In the genomic region with DNA sequence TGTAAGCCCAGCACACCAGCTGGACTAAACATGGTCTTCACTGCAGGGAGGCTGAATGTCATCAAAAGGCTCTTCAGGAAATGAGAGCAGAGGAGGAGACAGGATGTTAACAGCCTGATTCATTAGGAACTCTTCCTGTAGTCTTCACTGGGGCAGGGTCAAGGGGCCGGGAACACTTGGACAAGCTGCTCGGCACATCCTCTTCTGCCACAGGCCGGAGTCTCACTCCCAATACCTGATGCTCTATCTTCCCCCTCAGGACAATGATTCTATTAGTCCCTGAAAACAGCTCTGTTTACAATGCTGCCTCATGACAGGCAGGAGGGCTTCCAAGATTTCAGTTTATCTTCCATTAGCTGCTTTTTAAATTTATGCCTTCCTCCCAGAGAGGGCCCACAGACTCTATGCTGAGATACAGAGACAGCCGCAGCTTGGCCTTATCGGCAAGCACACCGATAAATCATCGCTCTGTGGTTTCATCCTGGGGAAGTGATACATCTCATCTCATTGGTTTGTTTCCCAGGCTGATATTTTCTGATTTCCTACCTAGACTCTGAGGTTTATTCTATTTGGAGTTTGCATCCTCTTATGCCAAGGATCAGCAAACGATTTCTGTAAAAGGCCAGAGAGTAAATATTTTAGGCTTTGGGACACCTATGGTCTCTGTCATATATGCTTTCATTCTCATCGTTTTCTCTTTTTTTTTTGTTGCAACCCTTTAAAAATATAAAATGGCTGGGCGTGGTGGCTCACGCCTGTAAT, we compare ENCODE assay signal across 1 cellular context.
A peak's percentile ranks its signal among the peaks of the same experiment; 100 is the strongest.
TF ChIP-seq lines count a peak whose summit lies in the region.

No MANE protein-coding gene starts in this region.

TF ChIP-seq in K562, 482 proteins besides CTCF, POLR2A, EP300 and RAD21 (continued from another document):
- TF ChIP-seq, protein P1, sequence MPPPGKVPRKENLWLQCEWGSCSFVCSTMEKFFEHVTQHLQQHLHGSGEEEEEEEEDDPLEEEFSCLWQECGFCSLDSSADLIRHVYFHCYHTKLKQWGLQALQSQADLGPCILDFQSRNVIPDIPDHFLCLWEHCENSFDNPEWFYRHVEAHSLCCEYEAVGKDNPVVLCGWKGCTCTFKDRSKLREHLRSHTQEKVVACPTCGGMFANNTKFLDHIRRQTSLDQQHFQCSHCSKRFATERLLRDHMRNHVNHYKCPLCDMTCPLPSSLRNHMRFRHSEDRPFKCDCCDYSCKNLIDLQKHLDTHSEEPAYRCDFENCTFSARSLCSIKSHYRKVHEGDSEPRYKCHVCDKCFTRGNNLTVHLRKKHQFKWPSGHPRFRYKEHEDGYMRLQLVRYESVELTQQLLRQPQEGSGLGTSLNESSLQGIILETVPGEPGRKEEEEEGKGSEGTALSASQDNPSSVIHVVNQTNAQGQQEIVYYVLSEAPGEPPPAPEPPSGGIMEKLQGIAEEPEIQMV (tag; conservative IDR thresholded peaks at IDR 0.05; ENCODE audit: low read depth) = no peak
- TF ChIP-seq TCF3 (CRISPR knock-in tag; IDR thresholded peaks at IDR 0.05) (peak; percentile 55), HCFC1 (IDR thresholded peaks at IDR 0.05; ENCODE audit: low read depth, low read length) (no peak), ETV1 (tag; conservative IDR thresholded peaks at IDR 0.05; ENCODE audit: low read depth) (peak; percentile 21; the same call in 1 of the 2 replicates), ARID1B (IDR thresholded peaks at IDR 0.05) (peak; percentile 76), NFIX (CRISPR knock-in tag; IDR thresholded peaks at IDR 0.05; ENCODE audit: low read depth) (no peak), CXXC5 (CRISPR knock-in tag; IDR thresholded peaks at IDR 0.05) (peak; percentile 24; the same call in 1 of the 2 replicates), MTA2 (IDR thresholded peaks at IDR 0.05; ENCODE audit: low read depth) (peak; percentile 35; the same call in 1 of the 2 replicates), MEIS2 (IDR thresholded peaks at IDR 0.05; ENCODE audit: partially characterized antibody) (peak; percentile 97), POLR2AphosphoS5 (IDR thresholded peaks at IDR 0.05; ENCODE audit: control insufficient read depth, insufficient read depth, low read depth, low read length) (peak; percentile 44; the same call in 1 of the 2 replicates), NFE2 (IDR thresholded peaks at IDR 0.05; ENCODE audit: low read depth) (no peak), FOSL1 (tag; conservative IDR thresholded peaks at IDR 0.05) (peak; percentile 62), HMG20A (CRISPR knock-in tag; conservative IDR thresholded peaks at IDR 0.05) (no peak), FOXJ2 (tag; IDR thresholded peaks at IDR 0.05) (0 out of 2 replicates have a peak, but pooled peaks have one; percentile 44), XRCC4 (IDR thresholded peaks at IDR 0.05; ENCODE audit: extremely low read depth, insufficient read depth, insufficient read length) (no peak), DDX20 (tag; IDR thresholded peaks at IDR 0.05; ENCODE audit: low read depth) (no peak), RCOR1 (IDR thresholded peaks at IDR 0.05; ENCODE audit: borderline replicate concordance in 1 of 2, low read depth in 2 of 2, low read length in 2 of 2) (peak; percentile 35 to 91; a peak in 3 of 4 replicates), CBFA2T2 (conservative IDR thresholded peaks at IDR 0.05) (peak; percentile 87), SIN3A (IDR thresholded peaks at IDR 0.05; ENCODE audit: borderline replicate concordance in 2 of 2, control insufficient read depth in 1 of 2, low read depth in 2 of 2, low read length in 2 of 2) (no peak), TEAD1 (CRISPR knock-in tag; IDR thresholded peaks at IDR 0.05) (peak in 1 of 2 experiments; percentile 73; a peak in 1 of 4 replicates), SMARCA4 (IDR thresholded peaks at IDR 0.05) (0 out of 2 replicates have a peak, but pooled peaks have one; percentile 43), PML (IDR thresholded peaks at IDR 0.05; ENCODE audit: low read length) (peak; percentile 35; the same call in 1 of the 2 replicates), ZNF175 (CRISPR knock-in tag; IDR thresholded peaks at IDR 0.05; ENCODE audit: low read depth) (peak; percentile 30; the same call in 1 of the 2 replicates), HDAC1 (IDR thresholded peaks at IDR 0.05) (peak in 1 of 2 experiments; percentile 67; a peak in 2 of 4 replicates), XRCC5 (IDR thresholded peaks at IDR 0.05; ENCODE audit: low read depth, low read length) (no peak), CBFA2T3 (IDR thresholded peaks at IDR 0.05) (peak; percentile 91), HEY1 (CRISPR knock-in tag; IDR thresholded peaks at IDR 0.05; ENCODE audit: borderline replicate concordance) (peak; percentile 73; the same call in 1 of the 2 replicates), SMAD4 (CRISPR knock-in tag; conservative IDR thresholded peaks at IDR 0.05) (peak; percentile 54; the same call in 1 of the 2 replicates)
- TF ChIP-seq, protein P2, sequence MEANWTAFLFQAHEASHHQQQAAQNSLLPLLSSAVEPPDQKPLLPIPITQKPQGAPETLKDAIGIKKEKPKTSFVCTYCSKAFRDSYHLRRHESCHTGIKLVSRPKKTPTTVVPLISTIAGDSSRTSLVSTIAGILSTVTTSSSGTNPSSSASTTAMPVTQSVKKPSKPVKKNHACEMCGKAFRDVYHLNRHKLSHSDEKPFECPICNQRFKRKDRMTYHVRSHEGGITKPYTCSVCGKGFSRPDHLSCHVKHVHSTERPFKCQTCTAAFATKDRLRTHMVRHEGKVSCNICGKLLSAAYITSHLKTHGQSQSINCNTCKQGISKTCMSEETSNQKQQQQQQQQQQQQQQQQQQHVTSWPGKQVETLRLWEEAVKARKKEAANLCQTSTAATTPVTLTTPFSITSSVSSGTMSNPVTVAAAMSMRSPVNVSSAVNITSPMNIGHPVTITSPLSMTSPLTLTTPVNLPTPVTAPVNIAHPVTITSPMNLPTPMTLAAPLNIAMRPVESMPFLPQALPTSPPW (CRISPR knock-in tag; IDR thresholded peaks at IDR 0.05) = 0 out of 2 replicates have a peak, but pooled peaks have one; percentile 29
- TF ChIP-seq, protein P3, sequence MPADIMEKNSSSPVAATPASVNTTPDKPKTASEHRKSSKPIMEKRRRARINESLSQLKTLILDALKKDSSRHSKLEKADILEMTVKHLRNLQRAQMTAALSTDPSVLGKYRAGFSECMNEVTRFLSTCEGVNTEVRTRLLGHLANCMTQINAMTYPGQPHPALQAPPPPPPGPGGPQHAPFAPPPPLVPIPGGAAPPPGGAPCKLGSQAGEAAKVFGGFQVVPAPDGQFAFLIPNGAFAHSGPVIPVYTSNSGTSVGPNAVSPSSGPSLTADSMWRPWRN (IDR thresholded peaks at IDR 0.05; ENCODE audit: low read depth) = peak; percentile 63; the same call in 1 of the 2 replicates
- TF ChIP-seq, protein P4, sequence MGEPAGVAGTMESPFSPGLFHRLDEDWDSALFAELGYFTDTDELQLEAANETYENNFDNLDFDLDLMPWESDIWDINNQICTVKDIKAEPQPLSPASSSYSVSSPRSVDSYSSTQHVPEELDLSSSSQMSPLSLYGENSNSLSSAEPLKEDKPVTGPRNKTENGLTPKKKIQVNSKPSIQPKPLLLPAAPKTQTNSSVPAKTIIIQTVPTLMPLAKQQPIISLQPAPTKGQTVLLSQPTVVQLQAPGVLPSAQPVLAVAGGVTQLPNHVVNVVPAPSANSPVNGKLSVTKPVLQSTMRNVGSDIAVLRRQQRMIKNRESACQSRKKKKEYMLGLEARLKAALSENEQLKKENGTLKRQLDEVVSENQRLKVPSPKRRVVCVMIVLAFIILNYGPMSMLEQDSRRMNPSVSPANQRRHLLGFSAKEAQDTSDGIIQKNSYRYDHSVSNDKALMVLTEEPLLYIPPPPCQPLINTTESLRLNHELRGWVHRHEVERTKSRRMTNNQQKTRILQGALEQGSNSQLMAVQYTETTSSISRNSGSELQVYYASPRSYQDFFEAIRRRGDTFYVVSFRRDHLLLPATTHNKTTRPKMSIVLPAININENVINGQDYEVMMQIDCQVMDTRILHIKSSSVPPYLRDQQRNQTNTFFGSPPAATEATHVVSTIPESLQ (CRISPR knock-in tag; IDR thresholded peaks at IDR 0.05) = no peak
